1 cellular context compared by ENCODE assay signal in genomic region chr15:40941528-40942336, GRCh38.
TF ChIP-seq lines count a peak whose summit lies in the region.

No MANE protein-coding gene starts in this region.

TF ChIP-seq in GM12878, 131 proteins besides CTCF, POLR2A, EP300 and RAD21 (continued from another document and continues in another):
- TF ChIP-seq HSF1 (IDR thresholded peaks at IDR 0.05; ENCODE audit: low read depth, low read length) (no peak), SRF (IDR thresholded peaks at IDR 0.05; ENCODE audit: low read depth in 2 of 2, low read length in 2 of 2) (no peak), ZNF687 (IDR thresholded peaks at IDR 0.05) (no peak; the same call in none of the 2 replicates), IKZF1 (conservative IDR thresholded peaks at IDR 0.05) (peak; percentile 98), HDGF (IDR thresholded peaks at IDR 0.05) (no peak), ASH2L (IDR thresholded peaks at IDR 0.05; ENCODE audit: borderline replicate concordance, low read depth) (no peak), BACH1 (IDR thresholded peaks at IDR 0.05; ENCODE audit: borderline replicate concordance) (peak; percentile 55; the same call in 1 of the 2 replicates), SREBF1 (IDR thresholded peaks at IDR 0.05; ENCODE audit: low read length) (no peak), NFXL1 (IDR thresholded peaks at IDR 0.05; ENCODE audit: borderline replicate concordance) (no peak), TCF7 (IDR thresholded peaks at IDR 0.05; ENCODE audit: borderline replicate concordance) (no peak), DPF2 (IDR thresholded peaks at IDR 0.05) (peak; percentile 85), TBL1XR1 (IDR thresholded peaks at IDR 0.05; ENCODE audit: low read depth, low read length) (no peak), BMI1 (IDR thresholded peaks at IDR 0.05; ENCODE audit: borderline replicate concordance) (no peak), POLR2AphosphoS5 (IDR thresholded peaks at IDR 0.05; ENCODE audit: low read length) (0 out of 2 replicates have a peak, but pooled peaks have one; percentile 1), SUPT20H (IDR thresholded peaks at IDR 0.05; ENCODE audit: borderline replicate concordance, control insufficient read depth, low read depth, low read length) (no peak), SPI1 (IDR thresholded peaks at IDR 0.05; ENCODE audit: borderline replicate concordance, insufficient read depth, low read depth, low read length) (peak; percentile 20; the same call in 1 of the 2 replicates), ETV6 (conservative IDR thresholded peaks at IDR 0.05 in 1 of 2, IDR thresholded peaks at IDR 0.05 in 1 of 2; ENCODE audit: borderline replicate concordance in 1 of 2, low read depth in 1 of 2) (peak in 1 of 2 experiments; percentile 62; a peak in 1 of 4 replicates), MTA3 (IDR thresholded peaks at IDR 0.05; ENCODE audit: borderline replicate concordance, low read length) (no peak), NFIC (IDR thresholded peaks at IDR 0.05; ENCODE audit: low read depth, low read length) (no peak), MLLT1 (IDR thresholded peaks at IDR 0.05) (no peak), CHD1 (IDR thresholded peaks at IDR 0.05; ENCODE audit: low read depth, low read length) (0 out of 2 replicates have a peak, but pooled peaks have one; percentile 45), TCF3 (IDR thresholded peaks at IDR 0.05; ENCODE audit: borderline replicate concordance, insufficient read depth, low read depth, low read length) (no peak), CREB1 (IDR thresholded peaks at IDR 0.05; ENCODE audit: low read depth) (no peak), RBBP5 (conservative IDR thresholded peaks at IDR 0.05) (no peak), WRNIP1 (IDR thresholded peaks at IDR 0.05; ENCODE audit: borderline replicate concordance, low read depth, low read length) (no peak), POLR2AphosphoS2 (IDR thresholded peaks at IDR 0.05; ENCODE audit: low read depth, low read length) (no peak), PAX5 (IDR thresholded peaks at IDR 0.05; ENCODE audit: borderline replicate concordance, low read depth, low read length) (no peak), ZNF217 (IDR thresholded peaks at IDR 0.05) (peak; percentile 85), MYC (IDR thresholded peaks at IDR 0.05; ENCODE audit: insufficient read depth, insufficient read length, insufficient replicate concordance, low read length, severe bottlenecking) (no peak), YY1 (IDR thresholded peaks at IDR 0.05; ENCODE audit: low read depth, low read length) (peak; percentile 74; the same call in 1 of the 2 replicates), USF1 (IDR thresholded peaks at IDR 0.05; ENCODE audit: borderline replicate concordance, extremely low read length, insufficient read depth, low read depth, low read length) (peak; percentile 26), TARDBP (IDR thresholded peaks at IDR 0.05; ENCODE audit: borderline replicate concordance) (no peak), E2F4 (IDR thresholded peaks at IDR 0.05; ENCODE audit: low read depth, low read length) (no peak), REST (IDR thresholded peaks at IDR 0.05; ENCODE audit: low read depth, low read length) (no peak), NFYA (IDR thresholded peaks at IDR 0.05; ENCODE audit: borderline replicate concordance, low read depth, low read length) (no peak), EZH2 (IDR thresholded peaks at IDR 0.05; ENCODE audit: borderline replicate concordance, control insufficient read depth, low read depth, low read length) (no peak), RB1 (IDR thresholded peaks at IDR 0.05; ENCODE audit: borderline replicate concordance) (peak; percentile 97; the same call in 1 of the 2 replicates), ZBTB40 (IDR thresholded peaks at IDR 0.05; ENCODE audit: borderline replicate concordance) (no peak), ZNF622 (IDR thresholded peaks at IDR 0.05) (no peak), MEF2A (IDR thresholded peaks at IDR 0.05; ENCODE audit: insufficient read depth, low read depth, low read length) (no peak), EGR1 (IDR thresholded peaks at IDR 0.05; ENCODE audit: borderline replicate concordance in 1 of 2, low read depth in 2 of 2, low read length in 2 of 2) (0 out of 3 replicates have a peak, but pooled peaks of 1 of the 2 experiments have one; percentile 22), BCL3 (IDR thresholded peaks at IDR 0.05; ENCODE audit: borderline replicate concordance, insufficient read depth, low read depth, low read length, poor library complexity, severe bottlenecking) (no peak), MEF2B (IDR thresholded peaks at IDR 0.05; ENCODE audit: partially characterized antibody, poor library complexity, severe bottlenecking) (no peak), ZNF207 (IDR thresholded peaks at IDR 0.05; ENCODE audit: borderline replicate concordance) (no peak), SMAD5 (IDR thresholded peaks at IDR 0.05; ENCODE audit: low read depth) (no peak), YBX1 (IDR thresholded peaks at IDR 0.05) (no peak), RUNX3 (IDR thresholded peaks at IDR 0.05; ENCODE audit: low read length) (no peak; the same call in 1 of the 2 replicates)
